ENCODE assay signal across 16 cellular contexts in the genomic region with DNA sequence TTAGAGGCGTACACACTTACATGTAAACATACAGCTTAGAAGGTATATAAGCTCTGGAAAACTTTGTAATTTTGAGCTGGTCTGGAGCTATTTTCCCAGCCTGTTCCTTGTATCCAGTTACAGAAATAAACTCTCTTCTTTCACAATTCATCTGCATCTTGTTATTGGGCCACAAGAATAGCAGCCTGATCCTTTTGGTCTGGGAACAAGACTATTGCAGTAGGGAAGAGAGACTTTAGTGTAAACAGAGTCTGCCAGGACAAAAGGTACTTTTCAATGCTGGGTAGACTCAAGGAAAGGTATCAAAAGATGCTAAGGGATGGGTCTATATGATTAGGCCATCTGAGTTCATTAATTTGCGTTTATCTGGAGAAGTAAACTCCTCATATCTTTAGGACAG.
DNase-seq lines count a peak whose midpoint lies in the region; ATAC-seq and TF ChIP-seq lines count a peak whose summit lies in the region.
"Had no signal": no experiment of that assay in that cellular context is flagged by ENCODE, and none has a peak within 500 bp of the region (broad histone marks: within the 10 kb centered on the region; RNA-seq: fewer than 3 reads in every experiment).

No MANE protein-coding gene starts in this region.

- 73% methylated on average over 2 of the region's 2 CpGs for WGBS in HUES64
- WGBS in ectodermal cell, 2 experiments: 77% methylated on average over 1 to 2 of the region's 2 CpGs
- no CpG with 5 or more reads among the region's 2 CpGs for WGBS in mesendoderm (ENCODE audit: extremely low coverage, insufficient coverage, low lambda C conversion rate)
- 23 to 25% methylated on average over 2 of the region's 2 CpGs for WGBS in GM23248 (ENCODE audit: low coverage in 1 of 2, low lambda C conversion rate in 2 of 2, missing lambda C conversion rate in 2 of 2), 2 experiments

- no peaks in the 10 kb centered on the region for H3K36me3 Mint-ChIP-seq in MCF 10A (ENCODE audit: insufficient read depth, unreplicated experiment)
- H3K36me3 Mint-ChIP-seq: CD14-positive monocyte; CD8-positive, alpha-beta T cell had no signal

- no peak overlapping the region for H3K4me3 ChIP-seq in HUES64 (ENCODE audit: low read length)
- no peak overlapping the region for H3K4me3 ChIP-seq in ectodermal cell (ENCODE audit: insufficient read depth, low read depth, low read length)
- H3K4me3 ChIP-seq in mesendoderm (ENCODE audit: low read length): no peak overlapping the region
- no peak overlapping the region for H3K4me3 ChIP-seq in GM23248
- H3K4me3 ChIP-seq: A549 had no signal

- intact Hi-C loops in sciatic nerve (cut with DNase I) (loop anchor here (5.0 kb wide), 1 partner anchor 1122 kb away; no protein-coding TSS in a partner anchor), MCF 10A (cut with micrococcal nuclease) (no loop called here)

- H3K4me1 Mint-ChIP-seq in MCF 10A (ENCODE audit: insufficient read depth, unreplicated experiment): no peaks in the 10 kb centered on the region
- H3K4me1 Mint-ChIP-seq: CD14-positive monocyte had no signal

- no peak overlapping the region for H3K4ac ChIP-seq in mesendoderm (ENCODE audit: low read depth, low read length)

- no peak overlapping the region for H2BK15ac ChIP-seq in mesendoderm (replicated peaks; ENCODE audit: low read depth)

- no peaks in the 10 kb centered on the region for H4K20me1 ChIP-seq in GM23248 (ENCODE audit: insufficient read depth)

- peak overlapping the region; percentile 2 for H3K56ac ChIP-seq in mesendoderm (ENCODE audit: low read length)

- no peak overlapping the region for H3K23ac ChIP-seq in mesendoderm (ENCODE audit: low read length)

- no peaks in the 10 kb centered on the region for H3K27me3 ChIP-seq in HUES64 (ENCODE audit: insufficient read depth, low read length)
- no peaks in the 10 kb centered on the region for H3K27me3 ChIP-seq in ectodermal cell (ENCODE audit: control insufficient read depth, insufficient read depth, low read length, poor library complexity, severe bottlenecking)
- no peaks in the 10 kb centered on the region for H3K27me3 ChIP-seq in mesendoderm (ENCODE audit: insufficient read depth, low read length, poor library complexity)
- H3K27me3 ChIP-seq in GM23248 (replicated peaks; ENCODE audit: insufficient read depth): no peaks in the 10 kb centered on the region

- no peaks in the 10 kb centered on the region for H3F3A ChIP-seq in GM23248 (ENCODE audit: insufficient read depth)

- no peak overlapping the region for H4K5ac ChIP-seq in mesendoderm (ENCODE audit: low read length)

- H3K18ac ChIP-seq in mesendoderm (ENCODE audit: low read length): peak overlapping the region; percentile 60

- peak overlapping the region; percentile 45 for H2AK5ac ChIP-seq in mesendoderm (ENCODE audit: low read length)

- H3K9ac ChIP-seq in HUES64 (ENCODE audit: low read depth, low read length) (no peak overlapping the region), mesendoderm (ENCODE audit: low read length) (no peak overlapping the region), GM23248 (no peak overlapping the region)

- in situ Hi-C loops in GM23248 (cut with MboI): no loop called here

- H3K4me1 ChIP-seq in HUES64 (ENCODE audit: insufficient read depth, low read length) (peaks cover 27% of the 10 kb centered on the region), ectodermal cell (ENCODE audit: control insufficient read depth, insufficient read depth, low read length) (peaks cover 17% of the 10 kb centered on the region), mesendoderm (ENCODE audit: control insufficient read depth, low read depth, low read length) (peaks cover 6% of the 10 kb centered on the region), GM23248 (ENCODE audit: insufficient read depth) (no peaks in the 10 kb centered on the region)
- H3K4me1 ChIP-seq: A549 had no signal

- no peaks in the 10 kb centered on the region for H3K27me3 Mint-ChIP-seq in MCF 10A (ENCODE audit: insufficient read depth, unreplicated experiment)

- H3K79me2 ChIP-seq in mesendoderm (ENCODE audit: control insufficient read depth, insufficient read depth, low read length): no peaks in the 10 kb centered on the region
- H3K79me2 ChIP-seq in GM23248 (ENCODE audit: insufficient read depth): no peaks in the 10 kb centered on the region

- H2BK120ac ChIP-seq in mesendoderm (ENCODE audit: low read depth, low read length): no peak overlapping the region

- H2AFZ ChIP-seq in GM23248: no peak overlapping the region

- no peak overlapping the region for H4K8ac ChIP-seq in mesendoderm (ENCODE audit: low read depth, low read length)

- no peak overlapping the region for H3K4me3 Mint-ChIP-seq in MCF 10A (ENCODE audit: unreplicated experiment)
- H3K4me3 Mint-ChIP-seq: CD14-positive monocyte; CD8-positive, alpha-beta T cell; HFFc6 had no signal

- no peaks in the 10 kb centered on the region for H3K9me3 ChIP-seq in HUES64 (ENCODE audit: insufficient read depth, low read depth, low read length)
- H3K9me3 ChIP-seq in ectodermal cell (ENCODE audit: control insufficient read depth, low read length): no peaks in the 10 kb centered on the region
- no peaks in the 10 kb centered on the region for H3K9me3 ChIP-seq in GM23248 (ENCODE audit: low read depth)
- H3K9me3 ChIP-seq: A549 had no signal

- H3K9me2 ChIP-seq in GM23248 (ENCODE audit: insufficient read depth): no peaks in the 10 kb centered on the region

- H3K36me3 ChIP-seq in HUES64 (ENCODE audit: insufficient read depth, low read length) (no peaks in the 10 kb centered on the region), ectodermal cell (ENCODE audit: control insufficient read depth, insufficient read depth, low read length) (no peaks in the 10 kb centered on the region), mesendoderm (ENCODE audit: control insufficient read depth, insufficient read depth, low read length) (no peaks in the 10 kb centered on the region), GM23248 (ENCODE audit: low read depth) (no peaks in the 10 kb centered on the region)

- no peak for DNase-seq in mesendoderm
- DNase-seq in sciatic nerve (ENCODE audit: low spot score): no peak
- no peak for DNase-seq in MCF 10A (ENCODE audit: unreplicated experiment)
- DNase-seq in GM23248: no peak
- DNase-seq: CD8-positive, alpha-beta T cell; COR-L47; DMS153; DMS79 treated with DMSO at 0.1 percent for 48 hours; EL; HCEC 1CT; HFFc6 had no signal

- TF ChIP-seq CTCF in MCF 10A (IDR thresholded peaks at IDR 0.05; ENCODE audit: unreplicated experiment): no peak

- no peak overlapping the region for H3K27ac Mint-ChIP-seq in MCF 10A (ENCODE audit: low read depth, unreplicated experiment)
- H3K27ac Mint-ChIP-seq: CD14-positive monocyte; CD8-positive, alpha-beta T cell; HFFc6 had no signal

- no peak overlapping the region for H3K4me2 ChIP-seq in mesendoderm (ENCODE audit: low read length)
- no peak overlapping the region for H3K4me2 ChIP-seq in GM23248 (ENCODE audit: unreplicated experiment)
- H3K4me2 ChIP-seq: A549 had no signal

- ATAC-seq in sciatic nerve: peak; percentile 84
- no peak for ATAC-seq in GM18858 (IDR thresholded peaks at IDR 0.05; ENCODE audit: unreplicated experiment)
- ATAC-seq: A549; CD8-positive, alpha-beta T cell had no signal

- H2BK5ac ChIP-seq in mesendoderm (ENCODE audit: low read length): no peak overlapping the region

- peak overlapping the region; percentile 21; the same call in 1 of the 2 replicates for H3K27ac ChIP-seq in HUES64 (ENCODE audit: low read depth, low read length)
- peak overlapping the region; percentile 58 for H3K27ac ChIP-seq in ectodermal cell (ENCODE audit: insufficient read depth, low read depth, low read length, poor library complexity, severe bottlenecking)
- H3K27ac ChIP-seq in mesendoderm (ENCODE audit: low read depth, low read length): peak overlapping the region; percentile 23
- no peak overlapping the region for H3K27ac ChIP-seq in GM23248
- H3K27ac ChIP-seq: A549 had no signal

- peaks cover 30% of the 10 kb centered on the region for H3K9me3 Mint-ChIP-seq in MCF 10A (ENCODE audit: unreplicated experiment)

- POLR2A ChIA-PET in MCF 10A (lab: Yijun Ruan, JAX): no interaction called here

- CTCF ChIA-PET in MCF 10A (lab: Yijun Ruan, JAX): no interaction called here

- H3K79me1 ChIP-seq in mesendoderm (ENCODE audit: low read length): no peaks in the 10 kb centered on the region

- BruUV-seq in MCF 10A (replicated peaks; lab: Mats Ljungman, UMichigan): no TSS peak
